Comparison of ENCODE assay signal across 8 cellular contexts in genomic region chr19:3275068-3275582, GRCh38. TPM values are rescaled to one million over a fixed set of nuclear protein-coding genes. Genes with fewer than 3 reads are reported as not detected.
A peak's percentile ranks its signal among the peaks of the same experiment; 100 is the strongest.
DNase-seq lines count a peak whose midpoint lies in the region; ATAC-seq, FAIRE-seq and TF ChIP-seq lines count a peak whose summit lies in the region.

No MANE protein-coding gene starts in this region.

- H3K4me3 ChIP-seq in keratinocyte (ENCODE audit: control insufficient read depth in 2 of 3, extremely low read depth in 1 of 3, insufficient read depth in 2 of 3, low read depth in 1 of 3, low read length in 3 of 3) (peak overlapping the region; percentile 42 to 67 (median 63)), stomach (peak overlapping the region; percentile 39 to 53 (median 42))

- H3K9me1 ChIP-seq in keratinocyte (ENCODE audit: control insufficient read depth, extremely low read depth, insufficient read depth, low read length), result no peaks in the 10 kb centered on the region

- no peaks in the 10 kb centered on the region for H3K36me3 Mint-ChIP-seq in activated naive CD8-positive, alpha-beta T cell treated with anti-CD3 and anti-CD28 coated beads, Interleukin-2, amount 50 U/mL, for 24 hours (ENCODE audit: low read depth)

- no peaks in the 10 kb centered on the region for H3K36me3 ChIP-seq in keratinocyte (ENCODE audit: control insufficient read depth in 2 of 2, extremely low read depth in 1 of 2, insufficient read depth in 2 of 2, low read length in 2 of 2)
- H3K36me3 ChIP-seq in stomach, result peaks cover 0 to 5% (median 0%) of the 10 kb centered on the region in 4 donors

- FAIRE-seq in keratinocyte (lab: Jason Lieb, UNC), result no peak

- in situ Hi-C loops in GM13977 (cut with MboI; ENCODE audit: low pct_unique_long_range_greater_than_20kb, low sequenced_read_pairs, unreplicated experiment), result no loop called here

- peaks cover 8% of the 10 kb centered on the region for H3K4me1 Mint-ChIP-seq in activated naive CD8-positive, alpha-beta T cell treated with anti-CD3 and anti-CD28 coated beads, Interleukin-2, amount 50 U/mL, for 24 hours

- H3K27ac ChIP-seq in keratinocyte (ENCODE audit: control insufficient read depth, insufficient read depth, low read length) (no peak overlapping the region), stomach (peak overlapping the region in 1 of 5 donors; percentile 4)

- intact Hi-C loops in stomach (cut with DNase I; ENCODE audit: low total_unique reads), result no loop called here

- no peaks in the 10 kb centered on the region for H3K4me1 ChIP-seq in keratinocyte (ENCODE audit: control insufficient read depth, extremely low read depth, insufficient read depth, low read length)
- peaks cover 8 to 19% (median 15%) of the 10 kb centered on the region in 4 donors for H3K4me1 ChIP-seq in stomach

- TF ChIP-seq POLR2A in stomach (IDR thresholded peaks at IDR 0.05), result no peak

- no peaks in the 10 kb centered on the region for H3K9me3 Mint-ChIP-seq in activated naive CD8-positive, alpha-beta T cell treated with anti-CD3 and anti-CD28 coated beads, Interleukin-2, amount 50 U/mL, for 24 hours

- peak overlapping the region; percentile 26 for H3K9ac ChIP-seq in keratinocyte (ENCODE audit: control insufficient read depth, extremely low read depth, insufficient read depth, low read length)

- peak overlapping the region; percentile 62 for H3K27ac Mint-ChIP-seq in activated naive CD8-positive, alpha-beta T cell treated with anti-CD3 and anti-CD28 coated beads, Interleukin-2, amount 50 U/mL, for 24 hours

- no peaks in the 10 kb centered on the region for H3K79me2 ChIP-seq in keratinocyte (ENCODE audit: control insufficient read depth, insufficient read depth, low read length)

- H3K9me3 ChIP-seq in keratinocyte (ENCODE audit: control insufficient read depth, low read depth, low read length) (peaks cover 2% of the 10 kb centered on the region), stomach (peaks cover 0 to 15% (median 14%) of the 10 kb centered on the region in 4 donors)

- dilution Hi-C loops in keratinocyte (cut with MboI; ENCODE audit: extremely low pct_ligation_motif_present, low sequenced_read_pairs), result no loop called here

- peak overlapping the region; percentile 76 for H2AFZ ChIP-seq in keratinocyte (ENCODE audit: control insufficient read depth, low read length)

- H3K27me3 Mint-ChIP-seq in activated naive CD8-positive, alpha-beta T cell treated with anti-CD3 and anti-CD28 coated beads, Interleukin-2, amount 50 U/mL, for 24 hours, result peaks cover 13% of the 10 kb centered on the region

- peak overlapping the region; percentile 76 for H3K4me3 Mint-ChIP-seq in activated naive CD8-positive, alpha-beta T cell treated with anti-CD3 and anti-CD28 coated beads, Interleukin-2, amount 50 U/mL, for 24 hours

- peaks cover 29% of the 10 kb centered on the region for H3K27me3 ChIP-seq in keratinocyte (ENCODE audit: control insufficient read depth, extremely low read depth, insufficient read depth, low read length)
- H3K27me3 ChIP-seq in stomach, result peaks cover 0 to 97% (median 58%) of the 10 kb centered on the region in 3 donors

- DNase-seq in 8988T (peak; percentile 85), GM13977 (ENCODE audit: low spot score) (peak; percentile 81), NCI-H345 (lab: John Stamatoyannopoulos, UW) (peak; percentile 57), keratinocyte (ENCODE audit: low read depth, low spot score) (no peak), stomach (no peak), DMS114 treated with DMSO at 0.1 percent for 48 hours (lab: John Stamatoyannopoulos, UW; ENCODE audit: unreplicated experiment) (no peak)
- peak; percentile 41 for DNase-seq in activated naive CD8-positive, alpha-beta T cell treated with anti-CD3 and anti-CD28 coated beads, Interleukin-2, amount 50 U/mL, for 24 hours

- no peak for TF ChIP-seq EP300 in stomach (IDR thresholded peaks at IDR 0.05)

- H3K4me2 ChIP-seq in keratinocyte (ENCODE audit: control insufficient read depth, extremely low read depth, insufficient read depth, low read depth, low read length), result peak overlapping the region; percentile 76

- TF ChIP-seq CTCF in GM13977 (IDR thresholded peaks at IDR 0.05; ENCODE audit: extremely low read depth, insufficient read depth, missing control alignments) (peak; percentile 65), keratinocyte (optimal IDR thresholded peaks at IDR 0.05 in 1 of 3, IDR thresholded peaks at IDR 0.05 in 1 of 3, conservative IDR thresholded peaks at IDR 0.05 in 1 of 3; ENCODE audit: extremely low read depth in 1 of 3, insufficient read depth in 2 of 3, low read length in 3 of 3) (peak in 2 of 3 experiments; percentile 52 to 63), stomach (IDR thresholded peaks at IDR 0.05) (no peak)

- peak; percentile 52 for ATAC-seq in activated naive CD8-positive, alpha-beta T cell treated with anti-CD3 and anti-CD28 coated beads, Interleukin-2, amount 50 U/mL, for 24 hours
- no peak for ATAC-seq in GM18858 (IDR thresholded peaks at IDR 0.05; ENCODE audit: unreplicated experiment)

- H4K20me1 ChIP-seq in keratinocyte (ENCODE audit: control insufficient read depth, extremely low read depth, insufficient read depth, low read length), result no peaks in the 10 kb centered on the region

- 2 to 5% (median 3%) methylated on average over 10 to 16 of the region's 16 CpGs for WGBS in stomach, 5 donors

RNA-seq across cellular contexts. Expression of gene CELF5, which starts 50.7 kb away (rescaled TPM):
- 0.04 to 0.05 TPM (median 0.04 TPM) in 3 replicates for polyA plus RNA-seq in keratinocyte
- polyA plus RNA-seq in keratinocyte (2011; ENCODE audit: low read depth), result not detected
- 0.03 and 0.06 TPM in 2 replicates for polyA plus RNA-seq in keratinocyte (2011; cell fraction: cytosol; rRNA removed)
- 0.34 and 0.39 TPM in 2 replicates for polyA plus RNA-seq in keratinocyte (2011; cell fraction: nucleus; rRNA removed)
- polyA plus RNA-seq in keratinocyte (2012; ENCODE audit: low replicate concordance), result 0.15 TPM in 1 of 2 replicates, not detected in the other
- polyA minus RNA-seq in keratinocyte, result 0.10 to 0.67 TPM in 2 of 3 replicates, not detected in the other
- not detected for polyA minus RNA-seq in keratinocyte (2011; cell fraction: cytosol; rRNA and poly(A)+ RNA removed)
- not detected in 2 replicates for polyA minus RNA-seq in keratinocyte (2011; cell fraction: nucleus; rRNA and poly(A)+ RNA removed)
- under 1 TPM in 1 of 5 donors, not detected in 4; 0.18 TPM for total RNA-seq in stomach
- polyA plus RNA-seq in stomach, result under 1 TPM in 1 of 3 donors, not detected in 2; 0.18 TPM

Comparison
In these comparisons a context has a peak if more than half of its experiments do, and no peak if none do; other contexts are left out.
1. DNase-seq: peak in 8988T (single experiment), GM13977 (single experiment), NCI-H345 (single experiment) and activated naive CD8-positive, alpha-beta T cell treated with anti-CD3 and anti-CD28 coated beads, Interleukin-2, amount 50 U/mL, for 24 hours (single experiment); none in keratinocyte (single experiment), stomach (single experiment) and DMS114 treated with DMSO at 0.1 percent for 48 hours (single experiment).
2. CTCF ChIP-seq: peak in GM13977 (single experiment) and keratinocyte (2 of 3); none in stomach (0 of 7).